16 cellular contexts compared by ENCODE assay signal in genomic region chr5:13248236-13248635, GRCh38.
"Had no signal": no experiment of that assay in that cellular context is flagged by ENCODE, and none has a peak within 500 bp of the region (broad histone marks: within the 10 kb centered on the region; RNA-seq: fewer than 3 reads in every experiment).

No MANE protein-coding gene starts in this region.

- H3K27ac Mint-ChIP-seq: activated CD4-positive, alpha-beta memory T cell treated with anti-CD3 and anti-CD28 coated beads for 36 hours; activated naive CD8-positive, alpha-beta T cell treated with anti-CD3 and anti-CD28 coated beads, Interleukin-2, amount 10 ng/mL, durations not matched to agents 7 days and 5 days had no signal

- DNase-seq: activated CD4-positive, alpha-beta memory T cell treated with anti-CD3 and anti-CD28 coated beads for 36 hours; activated CD4-positive, alpha-beta T cell treated with anti-CD3 and anti-CD28 coated beads for 1 hour; activated gamma-delta T cell; activated naive CD8-positive, alpha-beta T cell treated with anti-CD3 and anti-CD28 coated beads, Interleukin-2, amount 10 ng/mL, durations not matched to agents 7 days and 5 days; activated T-cell treated with anti-CD3 and anti-CD28 coated beads, Interleukin-2, amount 50 U/mL, for 48 hours; cerebellar nuclear complex; kidney; left ventricle myocardium superior; T-helper 9 cell; trophoblast cell had no signal

- H3K27me3 Mint-ChIP-seq: activated CD4-positive, alpha-beta memory T cell treated with anti-CD3 and anti-CD28 coated beads for 36 hours; activated naive CD8-positive, alpha-beta T cell treated with anti-CD3 and anti-CD28 coated beads, Interleukin-2, amount 10 ng/mL, durations not matched to agents 7 days and 5 days had no signal

- H3K4me1 Mint-ChIP-seq: activated naive CD8-positive, alpha-beta T cell treated with anti-CD3 and anti-CD28 coated beads, Interleukin-2, amount 10 ng/mL, durations not matched to agents 7 days and 5 days had no signal

- H3K27ac ChIP-seq: ascending aorta, gastroesophageal sphincter, parathyroid adenoma, right atrium auricular region had no signal

- H3K36me3 ChIP-seq: ascending aorta, gastroesophageal sphincter, right atrium auricular region had no signal

- H3K9me3 ChIP-seq: right atrium auricular region had no signal

- H3K4me1 ChIP-seq: ascending aorta, gastroesophageal sphincter, parathyroid adenoma, right atrium auricular region had no signal

- ATAC-seq: gastroesophageal sphincter, left ventricle myocardium superior had no signal

- H3K4me3 ChIP-seq: ascending aorta, gastroesophageal sphincter, right atrium auricular region, smooth muscle cell had no signal

- H3K4me3 Mint-ChIP-seq: activated CD4-positive, alpha-beta memory T cell treated with anti-CD3 and anti-CD28 coated beads for 36 hours; activated naive CD8-positive, alpha-beta T cell treated with anti-CD3 and anti-CD28 coated beads, Interleukin-2, amount 10 ng/mL, durations not matched to agents 7 days and 5 days; neural crest cell had no signal

- H3K36me3 Mint-ChIP-seq: activated CD4-positive, alpha-beta memory T cell treated with anti-CD3 and anti-CD28 coated beads for 36 hours; activated naive CD8-positive, alpha-beta T cell treated with anti-CD3 and anti-CD28 coated beads, Interleukin-2, amount 10 ng/mL, durations not matched to agents 7 days and 5 days had no signal

- H3K27me3 ChIP-seq: ascending aorta, gastroesophageal sphincter, right atrium auricular region had no signal
